Comparison of ENCODE assay signal across 1 cellular context in the genomic region with DNA sequence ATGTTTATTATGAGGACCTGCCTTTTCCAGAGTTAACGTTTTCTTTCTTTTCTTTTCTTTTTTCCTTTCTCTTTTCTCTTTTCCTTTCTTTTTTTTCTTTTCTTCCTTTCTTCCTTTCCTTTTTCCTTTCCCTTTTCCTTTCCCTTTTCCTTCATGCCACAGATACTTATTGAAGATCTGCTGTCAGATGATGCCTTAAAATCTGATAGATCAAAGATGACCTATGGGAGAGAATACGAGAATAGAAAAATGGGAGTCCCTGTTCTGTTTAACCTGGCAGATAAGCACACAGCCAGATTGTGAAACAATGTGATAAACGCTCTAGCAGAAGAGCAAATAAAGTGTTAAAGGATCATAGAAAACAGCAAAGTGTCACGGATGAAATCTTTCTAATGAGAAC.
TF ChIP-seq lines count a peak whose summit lies in the region.

No MANE protein-coding gene starts in this region.

TF ChIP-seq in HepG2, 621 proteins besides CTCF, POLR2A, EP300 and RAD21 (continued from another document and continues in another):
- TF ChIP-seq, protein P1, sequence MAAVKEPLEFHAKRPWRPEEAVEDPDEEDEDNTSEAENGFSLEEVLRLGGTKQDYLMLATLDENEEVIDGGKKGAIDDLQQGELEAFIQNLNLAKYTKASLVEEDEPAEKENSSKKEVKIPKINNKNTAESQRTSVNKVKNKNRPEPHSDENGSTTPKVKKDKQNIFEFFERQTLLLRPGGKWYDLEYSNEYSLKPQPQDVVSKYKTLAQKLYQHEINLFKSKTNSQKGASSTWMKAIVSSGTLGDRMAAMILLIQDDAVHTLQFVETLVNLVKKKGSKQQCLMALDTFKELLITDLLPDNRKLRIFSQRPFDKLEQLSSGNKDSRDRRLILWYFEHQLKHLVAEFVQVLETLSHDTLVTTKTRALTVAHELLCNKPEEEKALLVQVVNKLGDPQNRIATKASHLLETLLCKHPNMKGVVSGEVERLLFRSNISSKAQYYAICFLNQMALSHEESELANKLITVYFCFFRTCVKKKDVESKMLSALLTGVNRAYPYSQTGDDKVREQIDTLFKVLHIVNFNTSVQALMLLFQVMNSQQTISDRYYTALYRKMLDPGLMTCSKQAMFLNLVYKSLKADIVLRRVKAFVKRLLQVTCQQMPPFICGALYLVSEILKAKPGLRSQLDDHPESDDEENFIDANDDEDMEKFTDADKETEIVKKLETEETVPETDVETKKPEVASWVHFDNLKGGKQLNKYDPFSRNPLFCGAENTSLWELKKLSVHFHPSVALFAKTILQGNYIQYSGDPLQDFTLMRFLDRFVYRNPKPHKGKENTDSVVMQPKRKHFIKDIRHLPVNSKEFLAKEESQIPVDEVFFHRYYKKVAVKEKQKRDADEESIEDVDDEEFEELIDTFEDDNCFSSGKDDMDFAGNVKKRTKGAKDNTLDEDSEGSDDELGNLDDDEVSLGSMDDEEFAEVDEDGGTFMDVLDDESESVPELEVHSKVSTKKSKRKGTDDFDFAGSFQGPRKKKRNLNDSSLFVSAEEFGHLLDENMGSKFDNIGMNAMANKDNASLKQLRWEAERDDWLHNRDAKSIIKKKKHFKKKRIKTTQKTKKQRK (IDR thresholded peaks at IDR 0.05; ENCODE audit: low read length), result no peak
- no peak for TF ChIP-seq ZHX1 (CRISPR knock-in tag; IDR thresholded peaks at IDR 0.05; ENCODE audit: low read depth)
- peak; percentile 62 for TF ChIP-seq PATZ1 (CRISPR knock-in tag; IDR thresholded peaks at IDR 0.05)
- TF ChIP-seq PLRG1 (conservative IDR thresholded peaks at IDR 0.05), result no peak
- no peak for TF ChIP-seq DNMT3B (CRISPR knock-in tag; conservative IDR thresholded peaks at IDR 0.05)
- TF ChIP-seq ATRX (CRISPR knock-in tag; IDR thresholded peaks at IDR 0.05; ENCODE audit: borderline replicate concordance), result no peak
- no peak for TF ChIP-seq HNRNPH1 (optimal IDR thresholded peaks at IDR 0.05; ENCODE audit: low read depth, low read length)
- TF ChIP-seq MED1 (CRISPR knock-in tag; IDR thresholded peaks at IDR 0.05), result peak; percentile 65
- TF ChIP-seq ZNF101 (CRISPR knock-in tag; IDR thresholded peaks at IDR 0.05; ENCODE audit: borderline replicate concordance, low read depth), result no peak
- TF ChIP-seq, protein P2, sequence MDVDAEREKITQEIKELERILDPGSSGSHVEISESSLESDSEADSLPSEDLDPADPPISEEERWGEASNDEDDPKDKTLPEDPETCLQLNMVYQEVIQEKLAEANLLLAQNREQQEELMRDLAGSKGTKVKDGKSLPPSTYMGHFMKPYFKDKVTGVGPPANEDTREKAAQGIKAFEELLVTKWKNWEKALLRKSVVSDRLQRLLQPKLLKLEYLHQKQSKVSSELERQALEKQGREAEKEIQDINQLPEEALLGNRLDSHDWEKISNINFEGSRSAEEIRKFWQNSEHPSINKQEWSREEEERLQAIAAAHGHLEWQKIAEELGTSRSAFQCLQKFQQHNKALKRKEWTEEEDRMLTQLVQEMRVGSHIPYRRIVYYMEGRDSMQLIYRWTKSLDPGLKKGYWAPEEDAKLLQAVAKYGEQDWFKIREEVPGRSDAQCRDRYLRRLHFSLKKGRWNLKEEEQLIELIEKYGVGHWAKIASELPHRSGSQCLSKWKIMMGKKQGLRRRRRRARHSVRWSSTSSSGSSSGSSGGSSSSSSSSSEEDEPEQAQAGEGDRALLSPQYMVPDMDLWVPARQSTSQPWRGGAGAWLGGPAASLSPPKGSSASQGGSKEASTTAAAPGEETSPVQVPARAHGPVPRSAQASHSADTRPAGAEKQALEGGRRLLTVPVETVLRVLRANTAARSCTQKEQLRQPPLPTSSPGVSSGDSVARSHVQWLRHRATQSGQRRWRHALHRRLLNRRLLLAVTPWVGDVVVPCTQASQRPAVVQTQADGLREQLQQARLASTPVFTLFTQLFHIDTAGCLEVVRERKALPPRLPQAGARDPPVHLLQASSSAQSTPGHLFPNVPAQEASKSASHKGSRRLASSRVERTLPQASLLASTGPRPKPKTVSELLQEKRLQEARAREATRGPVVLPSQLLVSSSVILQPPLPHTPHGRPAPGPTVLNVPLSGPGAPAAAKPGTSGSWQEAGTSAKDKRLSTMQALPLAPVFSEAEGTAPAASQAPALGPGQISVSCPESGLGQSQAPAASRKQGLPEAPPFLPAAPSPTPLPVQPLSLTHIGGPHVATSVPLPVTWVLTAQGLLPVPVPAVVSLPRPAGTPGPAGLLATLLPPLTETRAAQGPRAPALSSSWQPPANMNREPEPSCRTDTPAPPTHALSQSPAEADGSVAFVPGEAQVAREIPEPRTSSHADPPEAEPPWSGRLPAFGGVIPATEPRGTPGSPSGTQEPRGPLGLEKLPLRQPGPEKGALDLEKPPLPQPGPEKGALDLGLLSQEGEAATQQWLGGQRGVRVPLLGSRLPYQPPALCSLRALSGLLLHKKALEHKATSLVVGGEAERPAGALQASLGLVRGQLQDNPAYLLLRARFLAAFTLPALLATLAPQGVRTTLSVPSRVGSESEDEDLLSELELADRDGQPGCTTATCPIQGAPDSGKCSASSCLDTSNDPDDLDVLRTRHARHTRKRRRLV (CRISPR knock-in tag; IDR thresholded peaks at IDR 0.05), result no peak
- no peak for TF ChIP-seq ZNF354B (CRISPR knock-in tag; IDR thresholded peaks at IDR 0.05)
- TF ChIP-seq ZNF230 (CRISPR knock-in tag; IDR thresholded peaks at IDR 0.05), result no peak
- TF ChIP-seq, protein P3, sequence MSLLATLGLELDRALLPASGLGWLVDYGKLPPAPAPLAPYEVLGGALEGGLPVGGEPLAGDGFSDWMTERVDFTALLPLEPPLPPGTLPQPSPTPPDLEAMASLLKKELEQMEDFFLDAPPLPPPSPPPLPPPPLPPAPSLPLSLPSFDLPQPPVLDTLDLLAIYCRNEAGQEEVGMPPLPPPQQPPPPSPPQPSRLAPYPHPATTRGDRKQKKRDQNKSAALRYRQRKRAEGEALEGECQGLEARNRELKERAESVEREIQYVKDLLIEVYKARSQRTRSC (CRISPR knock-in tag; IDR thresholded peaks at IDR 0.05; ENCODE audit: low read depth), result no peak
- no peak for TF ChIP-seq REST (IDR thresholded peaks at IDR 0.05; ENCODE audit: borderline replicate concordance in 1 of 2, low read depth in 1 of 2, low read length in 2 of 2)
- TF ChIP-seq ZNF180 (CRISPR knock-in tag; IDR thresholded peaks at IDR 0.05; ENCODE audit: borderline replicate concordance, low read depth), result no peak
- no peak for TF ChIP-seq TIGD3 (CRISPR knock-in tag; IDR thresholded peaks at IDR 0.05; ENCODE audit: borderline replicate concordance)
- TF ChIP-seq ZIK1 (CRISPR knock-in tag; IDR thresholded peaks at IDR 0.05; ENCODE audit: borderline replicate concordance, low read depth), result no peak
- no peak for TF ChIP-seq TAF1 (CRISPR knock-in tag; IDR thresholded peaks at IDR 0.05)
- TF ChIP-seq ZNF766 (CRISPR knock-in tag; IDR thresholded peaks at IDR 0.05; ENCODE audit: borderline replicate concordance), result no peak
- TF ChIP-seq ZNF30 (CRISPR knock-in tag; IDR thresholded peaks at IDR 0.05), result no peak
- TF ChIP-seq ZMYM3 (CRISPR knock-in tag; IDR thresholded peaks at IDR 0.05), result no peak; the same call in 1 of the 2 replicates
- TF ChIP-seq, protein P4, sequence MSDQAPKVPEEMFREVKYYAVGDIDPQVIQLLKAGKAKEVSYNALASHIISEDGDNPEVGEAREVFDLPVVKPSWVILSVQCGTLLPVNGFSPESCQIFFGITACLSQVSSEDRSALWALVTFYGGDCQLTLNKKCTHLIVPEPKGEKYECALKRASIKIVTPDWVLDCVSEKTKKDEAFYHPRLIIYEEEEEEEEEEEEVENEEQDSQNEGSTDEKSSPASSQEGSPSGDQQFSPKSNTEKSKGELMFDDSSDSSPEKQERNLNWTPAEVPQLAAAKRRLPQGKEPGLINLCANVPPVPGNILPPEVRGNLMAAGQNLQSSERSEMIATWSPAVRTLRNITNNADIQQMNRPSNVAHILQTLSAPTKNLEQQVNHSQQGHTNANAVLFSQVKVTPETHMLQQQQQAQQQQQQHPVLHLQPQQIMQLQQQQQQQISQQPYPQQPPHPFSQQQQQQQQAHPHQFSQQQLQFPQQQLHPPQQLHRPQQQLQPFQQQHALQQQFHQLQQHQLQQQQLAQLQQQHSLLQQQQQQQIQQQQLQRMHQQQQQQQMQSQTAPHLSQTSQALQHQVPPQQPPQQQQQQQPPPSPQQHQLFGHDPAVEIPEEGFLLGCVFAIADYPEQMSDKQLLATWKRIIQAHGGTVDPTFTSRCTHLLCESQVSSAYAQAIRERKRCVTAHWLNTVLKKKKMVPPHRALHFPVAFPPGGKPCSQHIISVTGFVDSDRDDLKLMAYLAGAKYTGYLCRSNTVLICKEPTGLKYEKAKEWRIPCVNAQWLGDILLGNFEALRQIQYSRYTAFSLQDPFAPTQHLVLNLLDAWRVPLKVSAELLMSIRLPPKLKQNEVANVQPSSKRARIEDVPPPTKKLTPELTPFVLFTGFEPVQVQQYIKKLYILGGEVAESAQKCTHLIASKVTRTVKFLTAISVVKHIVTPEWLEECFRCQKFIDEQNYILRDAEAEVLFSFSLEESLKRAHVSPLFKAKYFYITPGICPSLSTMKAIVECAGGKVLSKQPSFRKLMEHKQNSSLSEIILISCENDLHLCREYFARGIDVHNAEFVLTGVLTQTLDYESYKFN (CRISPR knock-in tag; conservative IDR thresholded peaks at IDR 0.05), result peak; percentile 68
